In the genomic region with DNA sequence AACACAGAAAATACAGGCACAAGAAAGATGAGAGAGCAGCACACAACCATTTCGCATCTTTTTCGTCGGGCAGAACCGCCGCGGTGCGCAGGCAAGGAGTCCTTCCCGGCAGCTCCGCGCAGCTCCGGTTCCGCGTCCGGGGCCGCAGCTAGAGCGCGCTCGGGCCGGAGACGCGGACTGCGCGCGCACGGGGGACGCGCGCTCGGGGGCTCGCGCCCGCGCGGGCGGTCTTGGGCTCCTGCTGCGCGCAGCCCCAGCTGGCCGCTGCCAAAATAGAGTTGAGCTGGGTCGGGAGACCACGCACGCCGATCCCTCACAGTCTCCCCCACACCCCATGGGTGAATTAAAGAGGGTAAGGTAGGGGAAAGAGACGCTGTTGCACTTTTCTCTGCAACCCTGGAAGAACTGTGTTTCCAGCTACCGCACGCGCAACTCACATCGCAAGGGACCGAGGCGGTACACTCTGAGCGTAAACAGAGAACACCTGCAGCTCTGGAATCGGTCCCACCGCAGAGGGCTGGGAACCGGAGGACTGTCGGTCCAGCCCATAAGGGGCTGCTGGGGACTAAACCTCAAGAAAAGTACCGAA, we compare ENCODE assay signal across 10 cellular contexts. TPM values are rescaled to one million over a fixed set of nuclear protein-coding genes. Genes with fewer than 3 reads are reported as not detected.
DNase-seq lines count a peak whose midpoint lies in the region; ATAC-seq, FAIRE-seq and TF ChIP-seq lines count a peak whose summit lies in the region.
"Had no signal": no experiment of that assay in that cellular context is flagged by ENCODE, and none has a peak within 500 bp of the region (broad histone marks: within the 10 kb centered on the region; RNA-seq: fewer than 3 reads in every experiment).

No MANE protein-coding gene starts in this region.

- peaks cover 0 to 3% of the 10 kb centered on the region in 2 donors for H3K4me1 ChIP-seq in kidney (ENCODE audit: control insufficient read depth in 1 of 2, insufficient read depth in 1 of 2, low read depth in 1 of 2, low read length in 2 of 2)
- H3K4me1 ChIP-seq in subcutaneous abdominal adipose tissue (ENCODE audit: control insufficient read depth in 5 of 5, insufficient read depth in 5 of 5, low read length in 5 of 5): peaks cover 0 to 21% (median 17%) of the 10 kb centered on the region in 5 donors

- peaks cover 6% of the 10 kb centered on the region for H3K4me1 Mint-ChIP-seq in activated naive CD4-positive, alpha-beta T cell treated with anti-CD3 and anti-CD28 coated beads for 36 hours (ENCODE audit: low read depth)
- peaks cover 4% of the 10 kb centered on the region for H3K4me1 Mint-ChIP-seq in brain

- peak overlapping the region; percentile 59 for H3K4me3 Mint-ChIP-seq in activated naive CD4-positive, alpha-beta T cell treated with anti-CD3 and anti-CD28 coated beads for 36 hours
- peak overlapping the region; percentile 83 to 95 (median 88) for H3K4me3 Mint-ChIP-seq in brain

- intact Hi-C loops in activated naive CD4-positive, alpha-beta T cell treated with anti-CD3 and anti-CD28 coated beads for 36 hours (cut with micrococcal nuclease): no loop called here
- intact Hi-C loops in kidney (cut with DNase I): no loop called here

- no peak overlapping the region for H3K27ac Mint-ChIP-seq in activated naive CD4-positive, alpha-beta T cell treated with anti-CD3 and anti-CD28 coated beads for 36 hours
- peak overlapping the region in 1 of 5 experiments; percentile 50 for H3K27ac Mint-ChIP-seq in brain

- H3K27me3 Mint-ChIP-seq in activated naive CD4-positive, alpha-beta T cell treated with anti-CD3 and anti-CD28 coated beads for 36 hours (ENCODE audit: low read depth): peaks cover 47% of the 10 kb centered on the region
- peaks cover 37% of the 10 kb centered on the region for H3K27me3 Mint-ChIP-seq in brain

- ATAC-seq in GM21737 (IDR thresholded peaks at IDR 0.05; ENCODE audit: unreplicated experiment): no peak
- no peak for ATAC-seq in GM21717 (IDR thresholded peaks at IDR 0.05; ENCODE audit: unreplicated experiment)

- H3K9ac ChIP-seq in kidney (ENCODE audit: low read length in 2 of 2) (no peak overlapping the region), subcutaneous abdominal adipose tissue (ENCODE audit: low read length in 5 of 5) (peak overlapping the region in 2 of 5 donors; percentile 28 to 51)

- TF ChIP-seq CTCF in brain (conservative IDR thresholded peaks at IDR 0.05): no peak
- TF ChIP-seq CTCF in kidney (IDR thresholded peaks at IDR 0.05; ENCODE audit: borderline replicate concordance, extremely low read depth, insufficient read depth): no peak

- H3K9me3 Mint-ChIP-seq in activated naive CD4-positive, alpha-beta T cell treated with anti-CD3 and anti-CD28 coated beads for 36 hours: no peaks in the 10 kb centered on the region
- peaks cover 0 to 8% (median 0%) of the 10 kb centered on the region in 5 experiments for H3K9me3 Mint-ChIP-seq in brain

- H3K9me3 ChIP-seq in kidney (ENCODE audit: control insufficient read depth in 1 of 2, low read length in 2 of 2) (no peaks in the 10 kb centered on the region), subcutaneous abdominal adipose tissue (ENCODE audit: control insufficient read depth in 5 of 5, low read length in 5 of 5) (no peaks in the 10 kb centered on the region)

- peak overlapping the region; percentile 58 to 72 for H3K4me3 ChIP-seq in kidney (ENCODE audit: low read length in 2 of 2)
- H3K4me3 ChIP-seq in subcutaneous abdominal adipose tissue (ENCODE audit: low read depth in 1 of 5, low read length in 5 of 5): peak overlapping the region; percentile 66 to 83 (median 73)

- no peak for DNase-seq in activated naive CD4-positive, alpha-beta T cell treated with anti-CD3 and anti-CD28 coated beads for 36 hours
- DNase-seq in activated naive CD4-positive, alpha-beta T cell (lab: John Stamatoyannopoulos, UW): no peak
- DNase-seq in NCI-H526 (lab: John Stamatoyannopoulos, UW): peak; percentile 24 to 79
- DNase-seq in kidney: no peak

- H3K27ac ChIP-seq in kidney (ENCODE audit: low read depth in 2 of 2, low read length in 2 of 2) (no peak overlapping the region), subcutaneous abdominal adipose tissue (ENCODE audit: low read depth, low read length) (no peak overlapping the region)

- no peaks in the 10 kb centered on the region for H3K36me3 Mint-ChIP-seq in activated naive CD4-positive, alpha-beta T cell treated with anti-CD3 and anti-CD28 coated beads for 36 hours (ENCODE audit: low read depth)
- no peaks in the 10 kb centered on the region for H3K36me3 Mint-ChIP-seq in brain

- CTCF ChIA-PET in activated naive CD4-positive, alpha-beta T cell treated with anti-CD3 and anti-CD28 coated beads for 36 hours (lab: Charles Lee): interaction anchor here (0.6 kb wide), 1 partner anchor 531 kb away, joined by 3 read pairs; no protein-coding TSS in a partner anchor

- no peaks in the 10 kb centered on the region for H3K36me3 ChIP-seq in kidney (ENCODE audit: control insufficient read depth in 1 of 2, insufficient read depth in 2 of 2, low read length in 2 of 2)
- H3K36me3 ChIP-seq in subcutaneous abdominal adipose tissue (ENCODE audit: control insufficient read depth in 5 of 5, insufficient read depth in 5 of 5, low read length in 5 of 5): no peaks in the 10 kb centered on the region

- H3K27me3 ChIP-seq in subcutaneous abdominal adipose tissue (ENCODE audit: control insufficient read depth in 5 of 5, insufficient read depth in 4 of 5, low read length in 5 of 5): peaks cover 9 to 35% (median 28%) of the 10 kb centered on the region in 5 donors

- FAIRE-seq in kidney (lab: Jason Lieb, UNC): no peak
- FAIRE-seq: endometrium, GM18507 had no signal

RNA-seq across cellular contexts. Expression of gene NR5A2, which starts 1.6 kb away (rescaled TPM):
- not detected for total RNA-seq in activated naive CD4-positive, alpha-beta T cell treated with anti-CD3 and anti-CD28 coated beads for 36 hours
- polyA plus RNA-seq in brain (ENCODE audit: insufficient read depth, low read depth, low replicate concordance) (0.53 TPM), kidney (ENCODE audit: insufficient read depth, low read depth, low replicate concordance) (0.13 TPM)
- total RNA-seq in kidney: 6.3 TPM

Comparison
In these comparisons a context has a peak if more than half of its experiments do, and no peak if none do; other contexts are left out.
1. DNase-seq: peak in NCI-H526 (2 of 2); none in activated naive CD4-positive, alpha-beta T cell treated with anti-CD3 and anti-CD28 coated beads for 36 hours (single experiment), activated naive CD4-positive, alpha-beta T cell (0 of 4) and kidney (single experiment).